Comparison of ENCODE assay signal across 17 cellular contexts in genomic region chr6:17656092-17656491, GRCh38. TPM values are rescaled to one million over a fixed set of nuclear protein-coding genes. Genes with fewer than 3 reads are reported as not detected.
DNase-seq lines count a peak whose midpoint lies in the region; ATAC-seq, FAIRE-seq and TF ChIP-seq lines count a peak whose summit lies in the region.
"Had no signal": no experiment of that assay in that cellular context is flagged by ENCODE, and none has a peak within 500 bp of the region (broad histone marks: within the 10 kb centered on the region; RNA-seq: fewer than 3 reads in every experiment).

No MANE protein-coding gene starts in this region.

- intact Hi-C loops in mammary epithelial cell (cut with micrococcal nuclease) (no loop called here), ascending aorta (cut with DNase I) (no loop called here)

- H4K20me1 ChIP-seq in mammary epithelial cell (ENCODE audit: insufficient read depth, low read length), result no peaks in the 10 kb centered on the region

- H3K4me3 ChIP-seq in mammary epithelial cell (replicated peaks in 1 of 3; ENCODE audit: insufficient read depth in 1 of 3, low read depth in 2 of 3, low read length in 3 of 3) (no peak overlapping the region), ascending aorta (no peak overlapping the region)
- H3K4me3 ChIP-seq: HAP-1, mucosa of descending colon, Peyer's patch had no signal

- FAIRE-seq in urothelium cell line (lab: Jason Lieb, UNC), result no peak
- FAIRE-seq: astrocyte had no signal

- H3K4me2 ChIP-seq in mammary epithelial cell (ENCODE audit: insufficient read depth, low read depth, low read length), result no peak overlapping the region

- in situ Hi-C loops in mammary epithelial cell (cut with MboI; ENCODE audit: low sequenced_read_pairs in 2 of 2), result no loop called here

- WGBS in mammary epithelial cell (ENCODE audit: low coverage, missing lambda C conversion rate), result 100% methylated on average over 1 of the region's 1 CpG

- H3K36me3 ChIP-seq in mammary epithelial cell (ENCODE audit: insufficient read depth, low read length) (peaks cover 29% of the 10 kb centered on the region), ascending aorta (peaks cover 10 to 43% of the 10 kb centered on the region in 2 donors)

- H3K9ac ChIP-seq in mammary epithelial cell (ENCODE audit: insufficient read depth, low read length), result no peak overlapping the region
- H3K9ac ChIP-seq: parathyroid adenoma had no signal

- DNase-seq in DMS 273 (lab: John Stamatoyannopoulos, UW; ENCODE audit: unreplicated experiment) (peak; percentile 38), DMS 273 treated with DMSO at 0.1 percent for 48 hours (lab: John Stamatoyannopoulos, UW) (no peak), mammary epithelial cell (peak; percentile 1), urothelium cell line (ENCODE audit: low spot score) (peak; percentile 9), ascending aorta (ENCODE audit: low spot score in 2 of 2) (no peak), COR-L47 (lab: John Stamatoyannopoulos, UW) (no peak)
- DNase-seq in stimulated activated naive CD8-positive, alpha-beta T cell treated with anti-CD3 and anti-CD28 coated beads, Interleukin-15, Interleukin-2, amounts not matched to agents 100 U/mL and 50 U/mL, for 24 hours, result no peak
- DNase-seq: mucosa of descending colon, NCI-H2171 treated with DMSO at 0.1 percent for 48 hours, Peyer's patch, T-helper 9 cell had no signal

- H3K27me3 ChIP-seq in mammary epithelial cell (ENCODE audit: insufficient read depth, low read length), result no peaks in the 10 kb centered on the region
- no peaks in the 10 kb centered on the region for H3K27me3 ChIP-seq in ascending aorta
- H3K27me3 ChIP-seq: Peyer's patch had no signal

- TF ChIP-seq CTCF in mammary epithelial cell (conservative IDR thresholded peaks at IDR 0.05 in 1 of 2, IDR thresholded peaks at IDR 0.05 in 1 of 2; ENCODE audit: extremely low read depth in 1 of 2, insufficient read depth in 1 of 2, low read depth in 1 of 2, low read length in 2 of 2) (no peak), ascending aorta (IDR thresholded peaks at IDR 0.05) (no peak)

- H3K4me1 ChIP-seq in mammary epithelial cell (ENCODE audit: insufficient read depth, low read length) (no peaks in the 10 kb centered on the region), ascending aorta (peaks cover 0 to 4% of the 10 kb centered on the region in 2 donors)
- H3K4me1 ChIP-seq: HAP-1, parathyroid adenoma, Peyer's patch had no signal

- H3K27me3 Mint-ChIP-seq in stimulated activated naive CD8-positive, alpha-beta T cell treated with anti-CD3 and anti-CD28 coated beads, Interleukin-15, Interleukin-2, amounts not matched to agents 100 ng/mL and 50 ng/mL, for 24 hours, result no peaks in the 10 kb centered on the region

- BruUV-seq in mammary epithelial cell (replicated peaks; lab: Mats Ljungman, UMichigan), result no TSS peak

- ATAC-seq in stimulated activated naive CD8-positive, alpha-beta T cell treated with anti-CD3 and anti-CD28 coated beads, Interleukin-15, Interleukin-2, amounts not matched to agents 100 U/mL and 50 U/mL, for 24 hours, result no peak
- ATAC-seq: mucosa of descending colon had no signal

- peak overlapping the region; percentile 23 for H3K27ac Mint-ChIP-seq in stimulated activated naive CD8-positive, alpha-beta T cell treated with anti-CD3 and anti-CD28 coated beads, Interleukin-15, Interleukin-2, amounts not matched to agents 100 ng/mL and 50 ng/mL, for 24 hours
- H3K27ac Mint-ChIP-seq: activated T-helper 2 cell treated with anti-CD3 and anti-CD28 coated beads, Interferon-gamma antibody, Interleukin-2, Interleukin-4, amounts not matched to agents 10 μg/mL and 5 μg/mL and 100 μg/mL, durations not matched to agents 14 hours and 24 hours and 36 hours had no signal

- no peak overlapping the region for H3K27ac ChIP-seq in mammary epithelial cell (ENCODE audit: insufficient read depth, low read depth, low read length)
- H3K27ac ChIP-seq in ascending aorta, result no peak overlapping the region
- H3K27ac ChIP-seq: 22Rv1, parathyroid adenoma, Peyer's patch had no signal

- no peaks in the 10 kb centered on the region for H3K9me3 ChIP-seq in mammary epithelial cell (replicated peaks; ENCODE audit: insufficient read depth, low read length)
- H3K9me3 ChIP-seq in ascending aorta, result no peaks in the 10 kb centered on the region
- H3K9me3 ChIP-seq: HAP-1, mucosa of descending colon, Peyer's patch had no signal

- H3K36me3 Mint-ChIP-seq in stimulated activated naive CD8-positive, alpha-beta T cell treated with anti-CD3 and anti-CD28 coated beads, Interleukin-15, Interleukin-2, amounts not matched to agents 100 ng/mL and 50 ng/mL, for 24 hours (ENCODE audit: low read depth), result peaks cover 82% of the 10 kb centered on the region

- CTCF ChIA-PET in mammary epithelial cell (lab: Charles Lee; ENCODE audit: low non-redundant PET), result no interaction called here

- no peaks in the 10 kb centered on the region for H3K9me3 Mint-ChIP-seq in stimulated activated naive CD8-positive, alpha-beta T cell treated with anti-CD3 and anti-CD28 coated beads, Interleukin-15, Interleukin-2, amounts not matched to agents 100 ng/mL and 50 ng/mL, for 24 hours
- H3K9me3 Mint-ChIP-seq: activated T-helper 2 cell treated with anti-CD3 and anti-CD28 coated beads, Interferon-gamma antibody, Interleukin-2, Interleukin-4, amounts not matched to agents 10 μg/mL and 5 μg/mL and 100 μg/mL, durations not matched to agents 14 hours and 24 hours and 36 hours had no signal

- dilution Hi-C loops in mammary epithelial cell (cut with HindIII; ENCODE audit: low sequenced_read_pairs), result no loop called here

- no peak overlapping the region for H2AFZ ChIP-seq in mammary epithelial cell (ENCODE audit: low read depth, low read length)
- H2AFZ ChIP-seq: parathyroid adenoma had no signal

- peaks cover 78% of the 10 kb centered on the region for H3K79me2 ChIP-seq in mammary epithelial cell (ENCODE audit: insufficient read depth, low read length)

- H3K4me3 Mint-ChIP-seq in stimulated activated naive CD8-positive, alpha-beta T cell treated with anti-CD3 and anti-CD28 coated beads, Interleukin-15, Interleukin-2, amounts not matched to agents 100 ng/mL and 50 ng/mL, for 24 hours, result no peak overlapping the region

- H3K4me1 Mint-ChIP-seq in stimulated activated naive CD8-positive, alpha-beta T cell treated with anti-CD3 and anti-CD28 coated beads, Interleukin-15, Interleukin-2, amounts not matched to agents 100 ng/mL and 50 ng/mL, for 24 hours (ENCODE audit: low read depth), result peaks cover 41% of the 10 kb centered on the region

RNA-seq across cellular contexts. Expression of gene NUP153, which starts 50.6 kb away (rescaled TPM):
- total RNA-seq in mammary epithelial cell (10 to 100 TPM; 32.3 to 34.8 TPM), ascending aorta (11.8 TPM)
- 25.4 TPM for polyA plus RNA-seq in mammary epithelial cell
- polyA minus RNA-seq in mammary epithelial cell, result 34.0 TPM

RNA-seq across cellular contexts. Expression of gene FAM8A1, which starts 56.0 kb away (rescaled TPM):
- total RNA-seq in mammary epithelial cell, result 10 to 100 TPM in 1 of 2 donors, 1 to 10 TPM in 1; 8.9 to 16.2 TPM
- polyA plus RNA-seq in mammary epithelial cell, result 4.0 TPM
- 4.3 TPM for polyA minus RNA-seq in mammary epithelial cell
- 31.5 TPM for total RNA-seq in ascending aorta

Comparison
In these comparisons a context has a peak if more than half of its experiments do, and no peak if none do; other contexts are left out.
1. DNase-seq: peak in DMS 273 (single experiment), mammary epithelial cell (single experiment) and urothelium cell line (single experiment); none in DMS 273 treated with DMSO at 0.1 percent for 48 hours (single experiment), stimulated activated naive CD8-positive, alpha-beta T cell treated with anti-CD3 and anti-CD28 coated beads, Interleukin-15, Interleukin-2, amounts not matched to agents 100 U/mL and 50 U/mL, for 24 hours (single experiment), ascending aorta (0 of 2) and COR-L47 (single experiment).